ENCODE assay signal across 17 cellular contexts in genomic region chr13:20940083-20940482, GRCh38. TPM values are rescaled to one million over a fixed set of nuclear protein-coding genes. Genes with fewer than 3 reads are reported as not detected.
DNase-seq lines count a peak whose midpoint lies in the region; TF ChIP-seq lines count a peak whose summit lies in the region.
"Had no signal": no experiment of that assay in that cellular context is flagged by ENCODE, and none has a peak within 500 bp of the region (broad histone marks: within the 10 kb centered on the region; RNA-seq: fewer than 3 reads in every experiment).

No MANE protein-coding gene starts in this region.

- H3K4me1 ChIP-seq in esophagus squamous epithelium (peaks cover 0 to 28% (median 18%) of the 10 kb centered on the region in 3 donors), mesendoderm (ENCODE audit: control insufficient read depth, low read depth, low read length) (no peaks in the 10 kb centered on the region)

- no peaks in the 10 kb centered on the region for H3K79me2 ChIP-seq in mesendoderm (ENCODE audit: control insufficient read depth, insufficient read depth, low read length)

- no peak overlapping the region for H3K4ac ChIP-seq in mesendoderm (ENCODE audit: low read depth, low read length)

- H2AK5ac ChIP-seq in mesendoderm (ENCODE audit: low read length) = no peak overlapping the region

- H3K36me3 ChIP-seq in esophagus squamous epithelium = no peaks in the 10 kb centered on the region
- no peaks in the 10 kb centered on the region for H3K36me3 ChIP-seq in mesendoderm (ENCODE audit: control insufficient read depth, insufficient read depth, low read length)
- H3K36me3 ChIP-seq: left lung had no signal

- H3K27ac Mint-ChIP-seq in HFFc6 = peak overlapping the region; percentile 48; the same call in 1 of the 2 replicates
- H3K27ac Mint-ChIP-seq: activated CD8-positive, alpha-beta T cell treated with anti-CD3 and anti-CD28 coated beads for 36 hours; activated naive CD8-positive, alpha-beta T cell treated with anti-CD3 and anti-CD28 coated beads, Interleukin-2, amount 50 U/mL, for 24 hours; CD4-positive, alpha-beta T cell; naive B cell had no signal

- H3K27ac ChIP-seq in esophagus squamous epithelium = peak overlapping the region in 2 of 4 donors; percentile 2 to 16
- H3K27ac ChIP-seq in mesendoderm (ENCODE audit: low read depth, low read length) = no peak overlapping the region
- H3K27ac ChIP-seq: left lung had no signal

- no peak overlapping the region for H3K23ac ChIP-seq in mesendoderm (ENCODE audit: low read length)

- TF ChIP-seq CTCF in AG09319 (IDR thresholded peaks at IDR 0.05; ENCODE audit: low read depth, low read length) = no peak
- TF ChIP-seq CTCF in HFFc6 (IDR thresholded peaks at IDR 0.05) = no peak
- TF ChIP-seq CTCF in epithelial cell of esophagus (IDR thresholded peaks at IDR 0.05; ENCODE audit: insufficient read depth, low read depth, low read length, missing control alignments) = no peak
- no peak for TF ChIP-seq CTCF in esophagus squamous epithelium (IDR thresholded peaks at IDR 0.05)

- H3K4me3 ChIP-seq in epithelial cell of esophagus (ENCODE audit: low read length) (no peak overlapping the region), esophagus squamous epithelium (no peak overlapping the region), mesendoderm (ENCODE audit: low read length) (no peak overlapping the region)
- H3K4me3 ChIP-seq: left lung had no signal

- peak; percentile 8 for DNase-seq in AG09319 (ENCODE audit: extremely low read depth, low read depth)
- peak; percentile 62 for DNase-seq in HFFc6
- DNase-seq in epithelial cell of esophagus (ENCODE audit: low read depth) = peak; percentile 47
- DNase-seq in non-pigmented ciliary epithelial cell (ENCODE audit: low read depth) = peak; percentile 35
- no peak for DNase-seq in esophagus squamous epithelium (lab: John Stamatoyannopoulos, UW)
- DNase-seq in SIG-M5 treated with dmso at 0.1 percent for 504 hours (lab: John Stamatoyannopoulos, UW; ENCODE audit: unreplicated experiment) = no peak
- DNase-seq in NOMO-1 treated with dmso at 0.1 percent for 144 hours (lab: John Stamatoyannopoulos, UW; ENCODE audit: unreplicated experiment) = no peak
- no peak for DNase-seq in mesendoderm
- DNase-seq: activated CD8-positive, alpha-beta T cell treated with anti-CD3 and anti-CD28 coated beads for 36 hours; activated naive CD8-positive, alpha-beta T cell treated with anti-CD3 and anti-CD28 coated beads, Interleukin-2, amount 50 U/mL, for 24 hours; CD4-positive, alpha-beta T cell; DMS79 treated with DMSO at 0.1 percent for 48 hours; left lung; naive B cell; NCI-H2081 treated with DMSO at 0.1 percent for 48 hours; NCI-H526 treated with DMSO at 0.1 percent for 48 hours; stimulated activated CD4-positive, alpha-beta T cell treated with anti-CD3 and anti-CD28 coated beads, Interleukin-1b, Interleukin-23, amount 100 ng/mL, for 48 hours had no signal

- H3K4me1 Mint-ChIP-seq in HFFc6 (ENCODE audit: low read depth) = peaks cover 33% of the 10 kb centered on the region

- no peak overlapping the region for H3K56ac ChIP-seq in mesendoderm (ENCODE audit: low read length)

- no peaks in the 10 kb centered on the region for H3K79me1 ChIP-seq in mesendoderm (ENCODE audit: low read length)

- H3K4me2 ChIP-seq in mesendoderm (ENCODE audit: low read length) = no peak overlapping the region

- no peak overlapping the region for H2BK120ac ChIP-seq in mesendoderm (ENCODE audit: low read depth, low read length)

- intact Hi-C loops in esophagus squamous epithelium (cut with DNase I) = loop anchor here (5.0 to 10.0 kb wide), 4 partner anchors 125 to 535 kb away; partner anchors contain the start of genes LATS2, MRPL57 and SKA3

- H2BK15ac ChIP-seq in mesendoderm (replicated peaks; ENCODE audit: low read depth) = no peak overlapping the region

- H3K9me3 ChIP-seq in esophagus squamous epithelium = no peaks in the 10 kb centered on the region
- H3K9me3 ChIP-seq: left lung had no signal

- no peaks in the 10 kb centered on the region for H3K36me3 Mint-ChIP-seq in HFFc6 (ENCODE audit: low read depth)
- H3K36me3 Mint-ChIP-seq: naive B cell had no signal

- WGBS in esophagus squamous epithelium, 2 donors = 62 to 64% methylated on average over 3 of the region's 3 CpGs
- WGBS in mesendoderm (ENCODE audit: extremely low coverage, insufficient coverage, low lambda C conversion rate) = no CpG with 5 or more reads among the region's 3 CpGs

- no peak overlapping the region for H2BK5ac ChIP-seq in mesendoderm (ENCODE audit: low read length)

- H3K27me3 Mint-ChIP-seq in HFFc6 (ENCODE audit: insufficient read depth) = peaks cover 6% of the 10 kb centered on the region

- H3K27me3 ChIP-seq in esophagus squamous epithelium = no peaks in the 10 kb centered on the region
- H3K27me3 ChIP-seq in mesendoderm (ENCODE audit: insufficient read depth, low read length, poor library complexity) = no peaks in the 10 kb centered on the region
- H3K27me3 ChIP-seq: left lung had no signal

- no peaks in the 10 kb centered on the region for H3K9me3 Mint-ChIP-seq in HFFc6
- H3K9me3 Mint-ChIP-seq: activated CD8-positive, alpha-beta T cell treated with anti-CD3 and anti-CD28 coated beads for 36 hours; activated naive CD8-positive, alpha-beta T cell treated with anti-CD3 and anti-CD28 coated beads, Interleukin-2, amount 50 U/mL, for 24 hours; CD4-positive, alpha-beta T cell; naive B cell had no signal

- no peak overlapping the region for H3K18ac ChIP-seq in mesendoderm (ENCODE audit: low read length)

- peak overlapping the region; percentile 3; the same call in 1 of the 2 replicates for H3K4me3 Mint-ChIP-seq in HFFc6
- H3K4me3 Mint-ChIP-seq: activated CD8-positive, alpha-beta T cell treated with anti-CD3 and anti-CD28 coated beads for 36 hours; activated naive CD8-positive, alpha-beta T cell treated with anti-CD3 and anti-CD28 coated beads, Interleukin-2, amount 50 U/mL, for 24 hours; CD4-positive, alpha-beta T cell; naive B cell had no signal

- no peak overlapping the region for H4K5ac ChIP-seq in mesendoderm (ENCODE audit: low read length)

- no peak overlapping the region for H4K8ac ChIP-seq in mesendoderm (ENCODE audit: low read depth, low read length)

- no peak for TF ChIP-seq POLR2A in esophagus squamous epithelium (IDR thresholded peaks at IDR 0.05)

- no peak overlapping the region for H3K9ac ChIP-seq in mesendoderm (ENCODE audit: low read length)

RNA-seq across cellular contexts. Expression of gene XPO4, which starts 37.5 kb away (rescaled TPM):
- 10 to 100 TPM; 14.2 to 17.6 (median 15.2) TPM for total RNA-seq in HFFc6 (2021; fragmentation: NEBNext Ultra II Directional; extraction: Animal tissue kit (Norgen Biotek cat#: 25700))
- 10 to 100 TPM in 3 of 4 donors, 1 to 10 TPM in 1; 8.8 to 25.0 (median 18.6) TPM for total RNA-seq in esophagus squamous epithelium
- 19.6 TPM for polyA plus RNA-seq in mesendoderm (2013, experiment 1 of 2)
- polyA plus RNA-seq in mesendoderm (2013, experiment 2 of 2) = 18.9 TPM

Comparison
In these comparisons a context has a peak if more than half of its experiments do, and no peak if none do; other contexts are left out.
1. DNase-seq: peak in AG09319 (single experiment), HFFc6 (single experiment), epithelial cell of esophagus (single experiment) and non-pigmented ciliary epithelial cell (single experiment); none in esophagus squamous epithelium (single experiment), SIG-M5 treated with dmso at 0.1 percent for 504 hours (single experiment), NOMO-1 treated with dmso at 0.1 percent for 144 hours (single experiment) and mesendoderm (single experiment).